ENCODE assay signal across 14 cellular contexts in the genomic region with DNA sequence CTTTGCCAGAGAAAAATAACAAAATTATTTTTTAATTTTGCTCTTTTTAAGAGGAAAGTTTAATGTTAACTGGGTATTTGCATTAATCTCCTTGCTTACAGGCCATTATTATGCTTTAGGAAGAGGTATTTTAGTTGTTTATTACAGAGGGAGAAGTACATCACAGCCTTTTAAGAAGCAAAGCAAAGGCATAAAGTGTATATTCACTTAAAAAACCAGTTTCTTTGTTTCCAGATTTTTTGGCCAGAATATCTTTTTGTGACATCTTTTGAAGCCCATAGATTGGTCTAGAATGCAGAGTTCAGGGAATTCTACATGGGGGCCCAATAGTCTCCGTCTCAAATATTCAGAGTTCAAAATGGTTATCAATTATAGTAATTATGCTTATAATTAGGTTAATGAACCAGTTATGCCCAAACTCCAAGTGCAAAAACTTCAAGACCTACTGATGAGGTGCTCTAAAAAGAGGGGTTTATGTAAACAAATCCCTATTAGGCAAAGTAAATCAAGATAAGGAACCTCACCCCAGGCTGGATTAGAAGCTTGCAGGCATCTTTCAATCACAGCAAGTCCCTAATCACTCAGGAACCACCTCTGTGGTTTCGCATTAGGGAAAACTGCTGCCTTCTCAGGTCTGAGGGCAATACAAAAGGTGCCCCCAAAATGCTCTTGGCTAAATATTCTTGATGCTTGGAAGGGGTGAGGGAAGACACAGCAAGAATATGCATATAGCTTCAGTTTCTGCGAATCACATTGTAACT. TPM values are rescaled to one million over a fixed set of nuclear protein-coding genes. Genes with fewer than 3 reads are reported as not detected.
DNase-seq lines count a peak whose midpoint lies in the region; ATAC-seq and TF ChIP-seq lines count a peak whose summit lies in the region.
"Had no signal": no experiment of that assay in that cellular context is flagged by ENCODE, and none has a peak within 500 bp of the region (broad histone marks: within the 10 kb centered on the region; RNA-seq: fewer than 3 reads in every experiment).

No MANE protein-coding gene starts in this region.

- peak; percentile 16 for TF ChIP-seq EP300 in neural cell (conservative IDR thresholded peaks at IDR 0.05; ENCODE audit: poor library complexity, severe bottlenecking)

- H4K20me1 ChIP-seq in HCT116 (ENCODE audit: insufficient read depth), result no peaks in the 10 kb centered on the region
- no peaks in the 10 kb centered on the region for H4K20me1 ChIP-seq in neural cell (ENCODE audit: insufficient read depth)

- no peak for TF ChIP-seq CTCF in Caco-2 (IDR thresholded peaks at IDR 0.05; ENCODE audit: insufficient read depth in 1 of 2, low read depth in 1 of 2, low read length in 1 of 2, severe bottlenecking in 1 of 2, unreplicated experiment in 1 of 2)
- TF ChIP-seq CTCF in HCT116 (IDR thresholded peaks at IDR 0.05 in 2 of 3, conservative IDR thresholded peaks at IDR 0.05 in 1 of 3; ENCODE audit: borderline replicate concordance in 1 of 3, insufficient read depth in 1 of 3, low read depth in 2 of 3, low read length in 2 of 3), result no peak
- no peak for TF ChIP-seq CTCF in neural cell (IDR thresholded peaks at IDR 0.05; ENCODE audit: poor library complexity, severe bottlenecking)

- H3K27me3 Mint-ChIP-seq in Caco-2 (ENCODE audit: insufficient read depth, unreplicated experiment) (no peaks in the 10 kb centered on the region), T-cell (peaks cover 32 to 51% of the 10 kb centered on the region in 2 donors)
- H3K27me3 Mint-ChIP-seq in effector memory CD8-positive, alpha-beta T cell, result peaks cover 10 to 15% of the 10 kb centered on the region in 2 donors

- no peaks in the 10 kb centered on the region for H3K79me2 ChIP-seq in HCT116 (ENCODE audit: insufficient read depth, low read length)
- H3K79me2 ChIP-seq in neural cell (replicated peaks; ENCODE audit: insufficient read depth, low read length), result peaks cover 72% of the 10 kb centered on the region

- H3K9me2 ChIP-seq in HCT116 (ENCODE audit: insufficient read depth) (no peaks in the 10 kb centered on the region), neural cell (ENCODE audit: insufficient read depth, low read length) (no peaks in the 10 kb centered on the region)

- H3K36me3 Mint-ChIP-seq in Caco-2 (ENCODE audit: insufficient read depth, unreplicated experiment) (peaks cover 13% of the 10 kb centered on the region), T-cell (no peaks in the 10 kb centered on the region)
- peaks cover 19% of the 10 kb centered on the region for H3K36me3 Mint-ChIP-seq in effector memory CD8-positive, alpha-beta T cell (ENCODE audit: insufficient read depth)
- H3K36me3 Mint-ChIP-seq in stimulated activated effector memory CD8-positive, alpha-beta T cell treated with anti-CD3 and anti-CD28 coated beads, Interleukin-12 subunit alpha, Interleukin-12 subunit beta, amount 100 ng/mL, for 72 hours, result no peaks in the 10 kb centered on the region
- H3K36me3 Mint-ChIP-seq: CD4-positive, CD25-positive, alpha-beta regulatory T cell had no signal

- H3K9ac ChIP-seq in HCT116 (ENCODE audit: low read length) (no peak overlapping the region), neural cell (ENCODE audit: low read length) (peak overlapping the region; percentile 93)

- POLR2A ChIA-PET in Caco-2 (lab: Charles Lee), result no interaction called here
- POLR2A ChIA-PET in HCT116 (lab: Charles Lee), result no interaction called here
- POLR2A ChIA-PET in T-cell (lab: Charles Lee), result no interaction called here

- H3K36me3 ChIP-seq in Caco-2 (ENCODE audit: control insufficient read depth, insufficient read depth, low read length), result no peaks in the 10 kb centered on the region
- no peaks in the 10 kb centered on the region for H3K36me3 ChIP-seq in HCT116 (ENCODE audit: control insufficient read depth in 1 of 2, insufficient read depth in 2 of 2, low read length in 2 of 2)
- no peaks in the 10 kb centered on the region for H3K36me3 ChIP-seq in neural cell (ENCODE audit: insufficient read depth, low read length)

- TF ChIP-seq RAD21 in HCT116 (IDR thresholded peaks at IDR 0.05; ENCODE audit: low read depth), result no peak
- TF ChIP-seq RAD21 in neural cell (conservative IDR thresholded peaks at IDR 0.05), result peak; percentile 23

- H3K27ac Mint-ChIP-seq in Caco-2 (ENCODE audit: unreplicated experiment) (no peak overlapping the region), T-cell (no peak overlapping the region)
- H3K27ac Mint-ChIP-seq in effector memory CD8-positive, alpha-beta T cell, result no peak overlapping the region
- H3K27ac Mint-ChIP-seq in stimulated activated effector memory CD8-positive, alpha-beta T cell treated with anti-CD3 and anti-CD28 coated beads, Interleukin-12 subunit alpha, Interleukin-12 subunit beta, amount 100 ng/mL, for 72 hours, result no peak overlapping the region
- H3K27ac Mint-ChIP-seq: activated B cell treated with CpG ODN at 0.5 μM for 24 hours; CD4-positive, CD25-positive, alpha-beta regulatory T cell had no signal

- peak overlapping the region; percentile 96 for H3K4me3 Mint-ChIP-seq in Caco-2 (ENCODE audit: unreplicated experiment)
- H3K4me3 Mint-ChIP-seq in effector memory CD8-positive, alpha-beta T cell, result peak overlapping the region; percentile 79 to 89
- H3K4me3 Mint-ChIP-seq in T-cell, result peak overlapping the region in 1 of 3 donors; percentile 77
- no peak overlapping the region for H3K4me3 Mint-ChIP-seq in stimulated activated effector memory CD8-positive, alpha-beta T cell treated with anti-CD3 and anti-CD28 coated beads, Interleukin-12 subunit alpha, Interleukin-12 subunit beta, amount 100 ng/mL, for 72 hours

- intact Hi-C loops in Caco-2 (cut with micrococcal nuclease; ENCODE audit: unreplicated experiment) (no loop called here), HCT116 (cut with micrococcal nuclease) (no loop called here)

- H3K27me3 ChIP-seq in Caco-2 (replicated peaks; ENCODE audit: control insufficient read depth, insufficient read depth, low read length), result no peaks in the 10 kb centered on the region; the same call in 1 of the 2 replicates
- no peaks in the 10 kb centered on the region for H3K27me3 ChIP-seq in HCT116 (ENCODE audit: insufficient read depth, low read length)
- H3K27me3 ChIP-seq in neural cell (ENCODE audit: insufficient read depth, low read depth, low read length), result no peaks in the 10 kb centered on the region

- H3F3A ChIP-seq in neural cell (ENCODE audit: insufficient read depth, low read length, poor library complexity, severe bottlenecking), result peaks cover 24% of the 10 kb centered on the region

- no peak for TF ChIP-seq POLR2A in HCT116 (IDR thresholded peaks at IDR 0.05; ENCODE audit: borderline replicate concordance, extremely low read depth, insufficient read depth, insufficient read length)

- no peak for ATAC-seq in HCT116
- no peak for ATAC-seq in effector memory CD8-positive, alpha-beta T cell (replicated peaks)
- no peak for ATAC-seq in GM18907 (IDR thresholded peaks at IDR 0.05; ENCODE audit: unreplicated experiment)
- no peak for ATAC-seq in T-cell (replicated peaks in 1 of 4)
- no peak for ATAC-seq in stimulated activated effector memory CD8-positive, alpha-beta T cell treated with anti-CD3 and anti-CD28 coated beads, Interleukin-12 subunit alpha, Interleukin-12 subunit beta, amount 100 ng/mL, for 72 hours

- BruUV-seq in Caco-2 (replicated peaks; lab: Mats Ljungman, UMichigan), result no TSS peak
- no TSS peak for BruUV-seq in HCT116 (replicated peaks; lab: Mats Ljungman, UMichigan)

- CTCF ChIA-PET in Caco-2 (lab: Charles Lee), result no interaction called here
- CTCF ChIA-PET in HCT116 (lab: Charles Lee), result no interaction called here
- CTCF ChIA-PET in T-cell (lab: Charles Lee), result no interaction called here

- DNase-seq in Caco-2 (no peak), HCT116 (ENCODE audit: low read depth, low spot score) (no peak), T-cell (no peak), GOT3 (lab: John Stamatoyannopoulos, UW) (no peak)
- DNase-seq in effector memory CD8-positive, alpha-beta T cell, result no peak
- DNase-seq in stimulated activated effector memory CD8-positive, alpha-beta T cell treated with anti-CD3 and anti-CD28 coated beads, Interleukin-12 subunit alpha, Interleukin-12 subunit beta, amount 100 ng/mL, for 72 hours (ENCODE audit: low spot score in 2 of 2), result no peak
- DNase-seq: activated B cell treated with CpG ODN at 0.5 μM for 24 hours; CD4-positive, CD25-positive, alpha-beta regulatory T cell; cerebellar nuclear complex; foreskin melanocyte; mammary epithelial cell had no signal

- RAD21 ChIA-PET in HCT116 (lab: Charles Lee; ENCODE audit: low non-redundant PET in 1 of 2, low total read pairs in 2 of 2, uncharacterized antibody in 2 of 2, unreplicated experiment in 2 of 2), result no interaction called here

- H3K4me2 ChIP-seq in HCT116 (ENCODE audit: low read length) (no peak overlapping the region), neural cell (ENCODE audit: low read length) (peak overlapping the region; percentile 89)

- peak overlapping the region; percentile 54 for H3K4me3 ChIP-seq in Caco-2 (ENCODE audit: low read depth, low read length)
- no peak overlapping the region for H3K4me3 ChIP-seq in HCT116 (replicated peaks in 1 of 2; ENCODE audit: low read depth in 1 of 2, low read length in 2 of 2)
- peak overlapping the region; percentile 79 for H3K4me3 ChIP-seq in neural cell (ENCODE audit: low read length)

- H3K27ac ChIP-seq in HCT116 (ENCODE audit: low read depth, low read length), result no peak overlapping the region
- H3K27ac ChIP-seq in neural cell (ENCODE audit: low read length), result peak overlapping the region; percentile 98
- H3K27ac ChIP-seq: RWPE1 had no signal

- H2AFZ ChIP-seq in HCT116 (ENCODE audit: low read depth, low read length, poor library complexity, severe bottlenecking) (peak overlapping the region; percentile 5), neural cell (ENCODE audit: low read depth, low read length) (no peak overlapping the region)

- peaks cover 6% of the 10 kb centered on the region for H3K4me1 Mint-ChIP-seq in Caco-2 (ENCODE audit: low read depth, unreplicated experiment)
- peaks cover 25 to 34% of the 10 kb centered on the region in 2 donors for H3K4me1 Mint-ChIP-seq in effector memory CD8-positive, alpha-beta T cell (ENCODE audit: low read depth in 2 of 2)
- peaks cover 39 to 50% (median 43%) of the 10 kb centered on the region in 3 donors for H3K4me1 Mint-ChIP-seq in T-cell
- peaks cover 47% of the 10 kb centered on the region for H3K4me1 Mint-ChIP-seq in stimulated activated effector memory CD8-positive, alpha-beta T cell treated with anti-CD3 and anti-CD28 coated beads, Interleukin-12 subunit alpha, Interleukin-12 subunit beta, amount 100 ng/mL, for 72 hours

- H3K9me3 Mint-ChIP-seq in Caco-2 (ENCODE audit: unreplicated experiment) (no peaks in the 10 kb centered on the region), T-cell (no peaks in the 10 kb centered on the region)
- H3K9me3 Mint-ChIP-seq in effector memory CD8-positive, alpha-beta T cell, result peaks cover 0 to 2% of the 10 kb centered on the region in 2 donors
- H3K9me3 Mint-ChIP-seq in stimulated activated effector memory CD8-positive, alpha-beta T cell treated with anti-CD3 and anti-CD28 coated beads, Interleukin-12 subunit alpha, Interleukin-12 subunit beta, amount 100 ng/mL, for 72 hours, result no peaks in the 10 kb centered on the region
- H3K9me3 Mint-ChIP-seq: activated B cell treated with CpG ODN at 0.5 μM for 24 hours had no signal

- H3K9me3 ChIP-seq in Caco-2 (no peaks in the 10 kb centered on the region), HCT116 (ENCODE audit: control insufficient read depth in 1 of 2, insufficient read depth in 1 of 2, low read depth in 1 of 2, low read length in 2 of 2) (no peaks in the 10 kb centered on the region), neural cell (ENCODE audit: low read length) (no peaks in the 10 kb centered on the region)

- H3K4me1 ChIP-seq in Caco-2 (peaks cover 15% of the 10 kb centered on the region), HCT116 (ENCODE audit: control insufficient read depth in 1 of 2, insufficient read depth in 2 of 2, low read length in 2 of 2) (peaks cover 17 to 32% of the 10 kb centered on the region in 2 experiments)

RNA-seq across cellular contexts. Expression of gene CXXC4, which starts 1.4 kb away (rescaled TPM):
- total RNA-seq in Caco-2 (2022), result 2.9 and 3.1 TPM in 2 replicates
- total RNA-seq in HCT116 (2021; ENCODE audit: unreplicated experiment), result 0.54 TPM
- 0.06 and 0.16 TPM in 2 replicates for polyA plus RNA-seq in HCT116 (2012)
- polyA plus RNA-seq in neural cell, result 108 and 127 TPM in 2 replicates
- 158 and 221 TPM in 2 replicates for polyA minus RNA-seq in neural cell
- total RNA-seq in T-cell, result under 1 TPM in 4 of 5 donors, not detected in 1; 0.09 to 0.20 (median 0.13) TPM
- total RNA-seq: activated B cell treated with CpG ODN at 0.5 μM for 24 hours; CD4-positive, CD25-positive, alpha-beta regulatory T cell had no signal
- polyA plus RNA-seq: CD4-positive, CD25-positive, alpha-beta regulatory T cell; mammary epithelial cell had no signal

Comparison
In these comparisons a context has a peak if more than half of its experiments do, and no peak if none do; other contexts are left out.
1. H3K4me3 ChIP-seq: peak in Caco-2 (single experiment) and neural cell (single experiment); none in HCT116 (0 of 2).